ENCODE assay signal across 25 cellular contexts in the genomic region with DNA sequence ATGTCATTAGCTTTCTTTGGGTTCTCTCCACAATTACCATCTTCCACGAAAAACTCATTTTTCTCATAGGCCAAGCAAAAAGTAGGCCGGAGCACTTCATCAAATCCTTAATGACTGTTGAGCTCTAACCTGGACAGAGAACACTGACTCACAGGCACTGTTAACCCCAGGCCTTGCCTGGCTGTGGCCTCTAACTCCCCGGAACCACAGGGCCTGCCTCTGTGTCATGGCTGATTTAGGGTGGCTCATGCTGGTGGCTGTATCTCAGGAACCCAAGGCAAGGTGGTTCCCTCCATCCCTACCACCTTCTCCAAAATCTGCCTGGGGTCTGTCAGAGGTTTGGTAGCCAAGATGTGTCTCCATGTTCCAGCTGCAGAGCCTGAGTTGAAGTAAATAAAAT. TPM values are rescaled to one million over a fixed set of nuclear protein-coding genes. Genes with fewer than 3 reads are reported as not detected.
A peak's percentile ranks its signal among the peaks of the same experiment; 100 is the strongest.
DNase-seq lines count a peak whose midpoint lies in the region; ATAC-seq and TF ChIP-seq lines count a peak whose summit lies in the region.
"Had no signal": no experiment of that assay in that cellular context is flagged by ENCODE, and none has a peak within 500 bp of the region (broad histone marks: within the 10 kb centered on the region; RNA-seq: fewer than 3 reads in every experiment).

No MANE protein-coding gene starts in this region.

- H3K4me2 ChIP-seq in DND-41 (ENCODE audit: insufficient read depth, low read length), result peak overlapping the region; percentile 43; the same call in 1 of the 2 replicates
- no peak overlapping the region for H3K4me2 ChIP-seq in GM23248 (ENCODE audit: unreplicated experiment)

- no peaks in the 10 kb centered on the region for H3K27me3 ChIP-seq in DND-41 (ENCODE audit: insufficient read depth, low read length, poor library complexity)
- no peaks in the 10 kb centered on the region for H3K27me3 ChIP-seq in adrenal gland
- no peaks in the 10 kb centered on the region for H3K27me3 ChIP-seq in layer of hippocampus (ENCODE audit: control insufficient read depth, insufficient read depth, low read length)
- H3K27me3 ChIP-seq in subcutaneous abdominal adipose tissue (ENCODE audit: control insufficient read depth in 5 of 5, insufficient read depth in 4 of 5, low read length in 5 of 5), result no peaks in the 10 kb centered on the region
- no peaks in the 10 kb centered on the region for H3K27me3 ChIP-seq in right atrium auricular region
- no peaks in the 10 kb centered on the region for H3K27me3 ChIP-seq in GM23248 (replicated peaks; ENCODE audit: insufficient read depth)
- H3K27me3 ChIP-seq: brain microvascular endothelial cell, SJSA1, testis had no signal

- H3K4me1 ChIP-seq in DND-41 (ENCODE audit: insufficient read depth, low read length) (peaks cover 48% of the 10 kb centered on the region), adrenal gland (replicated peaks in 1 of 2) (peaks cover 15 to 44% of the 10 kb centered on the region in 2 donors), subcutaneous abdominal adipose tissue (ENCODE audit: control insufficient read depth in 5 of 5, insufficient read depth in 5 of 5, low read length in 5 of 5) (peaks cover 4 to 74% (median 64%) of the 10 kb centered on the region in 5 donors), right atrium auricular region (peaks cover 0 to 26% of the 10 kb centered on the region in 2 donors), GM23248 (ENCODE audit: insufficient read depth) (peaks cover 12% of the 10 kb centered on the region; the same call in 1 of the 2 replicates)
- H3K4me1 ChIP-seq: prostate gland, testis had no signal

- WGBS in adrenal gland, 4 donors, result 44 to 61% (median 51%) methylated on average over 3 of the region's 3 CpGs
- 89 to 100% methylated on average over 3 of the region's 3 CpGs for WGBS in GM23248 (ENCODE audit: low coverage in 1 of 2, low lambda C conversion rate in 2 of 2, missing lambda C conversion rate in 2 of 2), 2 experiments

- intact Hi-C loops in adrenal gland (cut with DNase I), result no loop called here

- peaks cover 12% of the 10 kb centered on the region; the same call in 1 of the 2 replicates for H3F3A ChIP-seq in GM23248 (ENCODE audit: insufficient read depth)

- ATAC-seq in DND-41 (ENCODE audit: insufficient read depth, low read depth), result no peak
- no peak for ATAC-seq in activated naive CD4-positive, alpha-beta T cell treated with anti-CD3 and anti-CD28 coated beads, Interleukin-2, amount 50 U/mL, for 72 hours
- ATAC-seq: activated naive CD8-positive, alpha-beta T cell treated with anti-CD3 and anti-CD28 coated beads, Interleukin-2, amount 50 U/mL, for 24 hours; mucosa of descending colon had no signal

- H2AFZ ChIP-seq in DND-41 (ENCODE audit: low read depth, low read length) (no peak overlapping the region), GM23248 (no peak overlapping the region)

- H4K20me1 ChIP-seq in DND-41 (ENCODE audit: insufficient read depth, low read length) (peaks cover 33% of the 10 kb centered on the region; the same call in 1 of the 2 replicates), GM23248 (ENCODE audit: insufficient read depth) (no peaks in the 10 kb centered on the region)

- H3K4me3 ChIP-seq in DND-41 (ENCODE audit: low read depth in 1 of 2, low read length in 2 of 2) (no peak overlapping the region), adrenal gland (no peak overlapping the region), subcutaneous abdominal adipose tissue (ENCODE audit: low read depth in 1 of 5, low read length in 5 of 5) (no peak overlapping the region), right atrium auricular region (no peak overlapping the region), GM23248 (no peak overlapping the region)
- H3K4me3 ChIP-seq: coronary artery, mucosa of descending colon, prostate gland, SJSA1, testis had no signal

- H3K27ac ChIP-seq in DND-41 (ENCODE audit: low read length), result no peak overlapping the region
- peak overlapping the region in 3 of 5 donors; percentile 45 to 99 (median 46) for H3K27ac ChIP-seq in adrenal gland
- peak overlapping the region; percentile 38 for H3K27ac ChIP-seq in layer of hippocampus (ENCODE audit: low read depth, low read length)
- peak overlapping the region; percentile 80 for H3K27ac ChIP-seq in subcutaneous abdominal adipose tissue (ENCODE audit: low read depth, low read length)
- H3K27ac ChIP-seq in right atrium auricular region, result no peak overlapping the region
- H3K27ac ChIP-seq in GM23248, result no peak overlapping the region
- H3K27ac ChIP-seq: brain microvascular endothelial cell, C4-2B, prostate gland, SJSA1, testis had no signal

- no peak overlapping the region for H3K27ac Mint-ChIP-seq in activated naive CD4-positive, alpha-beta T cell treated with anti-CD3 and anti-CD28 coated beads, Interleukin-2, amount 50 U/mL, for 72 hours
- H3K27ac Mint-ChIP-seq: activated naive CD8-positive, alpha-beta T cell treated with anti-CD3 and anti-CD28 coated beads, Interleukin-2, amount 50 U/mL, for 24 hours; activated T-helper 2 cell treated with anti-CD3 and anti-CD28 coated beads, Interferon-gamma antibody, Interleukin-2, Interleukin-4, amounts not matched to agents 10 μg/mL and 5 μg/mL and 100 μg/mL, durations not matched to agents 14 hours and 24 hours and 36 hours; endodermal cell; nephron progenitor cell; T-helper 1 cell treated with Interleukin-12 subunit alpha and Interleukin-12 subunit beta and Interleukin-4 antibody, amounts not matched to agents 30 μg/mL and 1 μg/mL, for 36 hours had no signal

- H3K9me3 ChIP-seq in DND-41 (ENCODE audit: insufficient read depth, low read length, severe bottlenecking) (no peaks in the 10 kb centered on the region), adrenal gland (replicated peaks in 1 of 3) (no peaks in the 10 kb centered on the region), subcutaneous abdominal adipose tissue (ENCODE audit: control insufficient read depth in 5 of 5, low read length in 5 of 5) (no peaks in the 10 kb centered on the region), right atrium auricular region (no peaks in the 10 kb centered on the region), GM23248 (ENCODE audit: low read depth) (no peaks in the 10 kb centered on the region)
- H3K9me3 ChIP-seq: mucosa of descending colon, prostate gland, SJSA1, testis had no signal

- DNase-seq in DND-41 (no peak), adrenal gland (peak in 5 of 7 donors; percentile 41 to 62 (median 50)), right atrium auricular region (ENCODE audit: low spot score) (no peak), GM23248 (no peak)
- DNase-seq in activated naive CD4-positive, alpha-beta T cell treated with anti-CD3 and anti-CD28 coated beads, Interleukin-2, amount 50 U/mL, for 72 hours (ENCODE audit: low spot score in 2 of 2), result no peak
- DNase-seq: activated naive CD8-positive, alpha-beta T cell treated with anti-CD3 and anti-CD28 coated beads, Interleukin-2, amount 50 U/mL, for 24 hours; brain microvascular endothelial cell; DMS 273 treated with DMSO at 0.1 percent for 48 hours; endodermal cell; HCEC 1CT; Karpas-422; mucosa of descending colon; NCI-H1694 treated with DMSO at 0.1 percent for 48 hours; NCI-H2171; NCI-H524 treated with DMSO at 0.1 percent for 48 hours; nephron progenitor cell; testis had no signal

- H3K9ac ChIP-seq in DND-41 (ENCODE audit: low read depth, low read length), result no peak overlapping the region
- no peak overlapping the region for H3K9ac ChIP-seq in subcutaneous abdominal adipose tissue (ENCODE audit: low read length in 5 of 5)
- no peak overlapping the region for H3K9ac ChIP-seq in GM23248

- H3K79me2 ChIP-seq in DND-41 (ENCODE audit: insufficient read depth, low read length), result peaks cover 69% of the 10 kb centered on the region
- peaks cover 56% of the 10 kb centered on the region for H3K79me2 ChIP-seq in GM23248 (ENCODE audit: insufficient read depth)

- TF ChIP-seq POLR2A in adrenal gland (IDR thresholded peaks at IDR 0.05), result no peak

- H3K36me3 ChIP-seq in DND-41 (ENCODE audit: insufficient read depth, low read length) (peaks cover 47% of the 10 kb centered on the region), adrenal gland (replicated peaks in 1 of 2) (peaks cover 0 to 6% of the 10 kb centered on the region in 2 donors), subcutaneous abdominal adipose tissue (ENCODE audit: control insufficient read depth in 5 of 5, insufficient read depth in 5 of 5, low read length in 5 of 5) (peaks cover 0 to 20% (median 17%) of the 10 kb centered on the region in 5 donors), right atrium auricular region (peaks cover 11% of the 10 kb centered on the region), GM23248 (ENCODE audit: low read depth) (peaks cover 9% of the 10 kb centered on the region; the same call in 1 of the 2 replicates)

- H3K9me3 Mint-ChIP-seq in activated naive CD4-positive, alpha-beta T cell treated with anti-CD3 and anti-CD28 coated beads, Interleukin-2, amount 50 U/mL, for 72 hours, result no peaks in the 10 kb centered on the region
- H3K9me3 Mint-ChIP-seq: activated naive CD8-positive, alpha-beta T cell treated with anti-CD3 and anti-CD28 coated beads, Interleukin-2, amount 50 U/mL, for 24 hours; activated T-helper 2 cell treated with anti-CD3 and anti-CD28 coated beads, Interferon-gamma antibody, Interleukin-2, Interleukin-4, amounts not matched to agents 10 μg/mL and 5 μg/mL and 100 μg/mL, durations not matched to agents 14 hours and 24 hours and 36 hours; nephron progenitor cell; T-helper 1 cell treated with Interleukin-12 subunit alpha and Interleukin-12 subunit beta and Interleukin-4 antibody, amounts not matched to agents 30 μg/mL and 1 μg/mL, for 36 hours had no signal

- TF ChIP-seq CTCF in DND-41 (IDR thresholded peaks at IDR 0.05; ENCODE audit: borderline replicate concordance, extremely low read depth, low read length, poor library complexity, severe bottlenecking) (no peak), adrenal gland (IDR thresholded peaks at IDR 0.05) (no peak), right atrium auricular region (IDR thresholded peaks at IDR 0.05) (no peak)

- peaks cover 0 to 6% of the 10 kb centered on the region in 2 donors for H3K36me3 Mint-ChIP-seq in activated naive CD4-positive, alpha-beta T cell treated with anti-CD3 and anti-CD28 coated beads, Interleukin-2, amount 50 U/mL, for 72 hours

- in situ Hi-C loops in GM23248 (cut with MboI), result no loop called here

- no peaks in the 10 kb centered on the region for H3K9me2 ChIP-seq in GM23248 (ENCODE audit: insufficient read depth)

RNA-seq across cellular contexts. Expression of a gene that starts 3.6 kb away (rescaled TPM):
- total RNA-seq in adrenal gland (100 to 1,000 TPM; 154 to 677 (median 337) TPM), right atrium auricular region (100 to 1,000 TPM in 1 of 2 donors, 10 to 100 TPM in 1; 97.2 to 140 TPM)
- polyA plus RNA-seq in adrenal gland (100 to 1,000 TPM in 1 of 3 donors, 10 to 100 TPM in 2; 64.5 to 147 (median 87.4) TPM), GM23248 (2016; fragmentation: Nextera tagmentation; extraction: Ambion mirVana) (189 and 196 TPM in 2 replicates)
- 10 to 100 TPM; 44.1 to 66.6 TPM for total RNA-seq in activated naive CD4-positive, alpha-beta T cell treated with anti-CD3 and anti-CD28 coated beads, Interleukin-2, amount 50 U/mL, for 72 hours
- total RNA-seq in GM23248 (2014; rRNA removed; shearing (Covaris generic)), result 261 and 378 TPM in 2 replicates

RNA-seq across cellular contexts. Expression of a gene that starts 20.5 kb away (rescaled TPM):
- total RNA-seq in adrenal gland, result 100 to 1,000 TPM in 4 of 8 donors, 10 to 100 TPM in 4; 67.6 to 182 (median 101) TPM
- polyA plus RNA-seq in adrenal gland, result 10 to 100 TPM; 10.8 to 59.3 (median 13.2) TPM
- total RNA-seq in right atrium auricular region, result 10 to 100 TPM; 26.5 to 31.0 TPM
- 10 to 100 TPM; 28.9 to 60.2 TPM for total RNA-seq in activated naive CD4-positive, alpha-beta T cell treated with anti-CD3 and anti-CD28 coated beads, Interleukin-2, amount 50 U/mL, for 72 hours
- total RNA-seq in GM23248 (2014; rRNA removed; shearing (Covaris generic)), result 97.1 and 111 TPM in 2 replicates
- 80.7 and 84.3 TPM in 2 replicates for polyA plus RNA-seq in GM23248 (2016; fragmentation: Nextera tagmentation; extraction: Ambion mirVana)

RNA-seq across cellular contexts. Expression of a gene that starts 20.5 kb away (rescaled TPM):
- total RNA-seq in adrenal gland (10 to 100 TPM in 1 of 8 donors, 1 to 10 TPM in 7; 3.3 to 10.1 (median 7.3) TPM), right atrium auricular region (1 to 10 TPM; 4.7 to 5.6 TPM)
- polyA plus RNA-seq in adrenal gland (1 to 10 TPM in 1 of 3 donors, under 1 TPM in 2; 0.17 to 1.3 (median 0.80) TPM), GM23248 (2016; fragmentation: Nextera tagmentation; extraction: Ambion mirVana) (1.2 and 1.4 TPM in 2 replicates)
- total RNA-seq in activated naive CD4-positive, alpha-beta T cell treated with anti-CD3 and anti-CD28 coated beads, Interleukin-2, amount 50 U/mL, for 72 hours, result 1 to 10 TPM; 3.6 to 9.5 TPM
- total RNA-seq in GM23248 (2014; rRNA removed; shearing (Covaris generic)), result 3.0 and 4.0 TPM in 2 replicates

Comparison
In these comparisons a context has a peak if more than half of its experiments do, and no peak if none do; other contexts are left out.
1. DNase-seq: peak in adrenal gland (5 of 7); none in DND-41 (single experiment), right atrium auricular region (single experiment), activated naive CD4-positive, alpha-beta T cell treated with anti-CD3 and anti-CD28 coated beads, Interleukin-2, amount 50 U/mL, for 72 hours (0 of 2) and GM23248 (single experiment).
2. H3K27ac ChIP-seq: peak in adrenal gland (3 of 5), layer of hippocampus (single experiment) and subcutaneous abdominal adipose tissue (single experiment); none in DND-41 (single experiment), right atrium auricular region (0 of 2) and GM23248 (single experiment).